ENCODE assay signal across 1 cellular context in the genomic region with DNA sequence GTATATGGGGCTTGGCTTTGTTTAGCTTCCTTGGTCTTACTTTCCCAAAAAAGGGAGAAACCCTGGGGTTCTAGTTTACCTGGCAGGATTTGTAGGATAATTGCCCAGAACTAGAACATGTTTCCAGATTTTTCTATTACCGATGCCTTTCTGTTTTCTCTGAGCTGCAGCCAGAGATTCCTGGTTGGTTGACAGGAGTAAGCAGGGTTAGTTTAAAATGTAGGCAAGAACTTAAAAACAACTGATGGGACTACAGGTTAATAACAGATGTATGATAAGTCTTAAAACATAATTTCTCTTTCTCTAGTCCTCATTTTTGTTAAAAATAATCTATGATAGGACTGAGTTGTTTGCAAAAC.
TF ChIP-seq lines count a peak whose summit lies in the region.

No MANE protein-coding gene starts in this region.

TF ChIP-seq in A549, 52 proteins besides CTCF, POLR2A, EP300 and RAD21 (continued from another document):
- TF ChIP-seq CBX2 (IDR thresholded peaks at IDR 0.05; ENCODE audit: borderline replicate concordance, low read depth) (no peak), ESRRA (IDR thresholded peaks at IDR 0.05; ENCODE audit: borderline replicate concordance, low read length) (no peak), TFCP2L1 (CRISPR knock-in tag; IDR thresholded peaks at IDR 0.05) (no peak), ZNF302 (CRISPR knock-in tag; IDR thresholded peaks at IDR 0.05) (no peak), FOSB (CRISPR knock-in tag; IDR thresholded peaks at IDR 0.05) (no peak), CBX8 (IDR thresholded peaks at IDR 0.05) (no peak), PHF8 (IDR thresholded peaks at IDR 0.05; ENCODE audit: borderline replicate concordance, low read depth) (no peak), CHD4 (IDR thresholded peaks at IDR 0.05; ENCODE audit: borderline replicate concordance) (no peak), FOSL2 (IDR thresholded peaks at IDR 0.05) (no peak), FOSL2 (CRISPR knock-in tag; IDR thresholded peaks at IDR 0.05) (no peak), SREBF2 (IDR thresholded peaks at IDR 0.05) (no peak), MAZ (IDR thresholded peaks at IDR 0.05; ENCODE audit: borderline replicate concordance, low read depth, low read length) (no peak), RNF2 (IDR thresholded peaks at IDR 0.05; ENCODE audit: borderline replicate concordance, low read depth) (no peak)
- TF ChIP-seq, protein P1, sequence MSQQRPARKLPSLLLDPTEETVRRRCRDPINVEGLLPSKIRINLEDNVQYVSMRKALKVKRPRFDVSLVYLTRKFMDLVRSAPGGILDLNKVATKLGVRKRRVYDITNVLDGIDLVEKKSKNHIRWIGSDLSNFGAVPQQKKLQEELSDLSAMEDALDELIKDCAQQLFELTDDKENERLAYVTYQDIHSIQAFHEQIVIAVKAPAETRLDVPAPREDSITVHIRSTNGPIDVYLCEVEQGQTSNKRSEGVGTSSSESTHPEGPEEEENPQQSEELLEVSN (IDR thresholded peaks at IDR 0.05; ENCODE audit: borderline replicate concordance, low read depth): no peak
- TF ChIP-seq, protein P2, sequence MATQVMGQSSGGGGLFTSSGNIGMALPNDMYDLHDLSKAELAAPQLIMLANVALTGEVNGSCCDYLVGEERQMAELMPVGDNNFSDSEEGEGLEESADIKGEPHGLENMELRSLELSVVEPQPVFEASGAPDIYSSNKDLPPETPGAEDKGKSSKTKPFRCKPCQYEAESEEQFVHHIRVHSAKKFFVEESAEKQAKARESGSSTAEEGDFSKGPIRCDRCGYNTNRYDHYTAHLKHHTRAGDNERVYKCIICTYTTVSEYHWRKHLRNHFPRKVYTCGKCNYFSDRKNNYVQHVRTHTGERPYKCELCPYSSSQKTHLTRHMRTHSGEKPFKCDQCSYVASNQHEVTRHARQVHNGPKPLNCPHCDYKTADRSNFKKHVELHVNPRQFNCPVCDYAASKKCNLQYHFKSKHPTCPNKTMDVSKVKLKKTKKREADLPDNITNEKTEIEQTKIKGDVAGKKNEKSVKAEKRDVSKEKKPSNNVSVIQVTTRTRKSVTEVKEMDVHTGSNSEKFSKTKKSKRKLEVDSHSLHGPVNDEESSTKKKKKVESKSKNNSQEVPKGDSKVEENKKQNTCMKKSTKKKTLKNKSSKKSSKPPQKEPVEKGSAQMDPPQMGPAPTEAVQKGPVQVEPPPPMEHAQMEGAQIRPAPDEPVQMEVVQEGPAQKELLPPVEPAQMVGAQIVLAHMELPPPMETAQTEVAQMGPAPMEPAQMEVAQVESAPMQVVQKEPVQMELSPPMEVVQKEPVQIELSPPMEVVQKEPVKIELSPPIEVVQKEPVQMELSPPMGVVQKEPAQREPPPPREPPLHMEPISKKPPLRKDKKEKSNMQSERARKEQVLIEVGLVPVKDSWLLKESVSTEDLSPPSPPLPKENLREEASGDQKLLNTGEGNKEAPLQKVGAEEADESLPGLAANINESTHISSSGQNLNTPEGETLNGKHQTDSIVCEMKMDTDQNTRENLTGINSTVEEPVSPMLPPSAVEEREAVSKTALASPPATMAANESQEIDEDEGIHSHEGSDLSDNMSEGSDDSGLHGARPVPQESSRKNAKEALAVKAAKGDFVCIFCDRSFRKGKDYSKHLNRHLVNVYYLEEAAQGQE (IDR thresholded peaks at IDR 0.05): no peak
- TF ChIP-seq, protein P3, sequence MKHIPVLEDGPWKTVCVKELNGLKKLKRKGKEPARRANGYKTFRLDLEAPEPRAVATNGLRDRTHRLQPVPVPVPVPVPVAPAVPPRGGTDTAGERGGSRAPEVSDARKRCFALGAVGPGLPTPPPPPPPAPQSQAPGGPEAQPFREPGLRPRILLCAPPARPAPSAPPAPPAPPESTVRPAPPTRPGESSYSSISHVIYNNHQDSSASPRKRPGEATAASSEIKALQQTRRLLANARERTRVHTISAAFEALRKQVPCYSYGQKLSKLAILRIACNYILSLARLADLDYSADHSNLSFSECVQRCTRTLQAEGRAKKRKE (CRISPR knock-in tag; IDR thresholded peaks at IDR 0.05; ENCODE audit: low read depth): no peak
- TF ChIP-seq, protein P4, sequence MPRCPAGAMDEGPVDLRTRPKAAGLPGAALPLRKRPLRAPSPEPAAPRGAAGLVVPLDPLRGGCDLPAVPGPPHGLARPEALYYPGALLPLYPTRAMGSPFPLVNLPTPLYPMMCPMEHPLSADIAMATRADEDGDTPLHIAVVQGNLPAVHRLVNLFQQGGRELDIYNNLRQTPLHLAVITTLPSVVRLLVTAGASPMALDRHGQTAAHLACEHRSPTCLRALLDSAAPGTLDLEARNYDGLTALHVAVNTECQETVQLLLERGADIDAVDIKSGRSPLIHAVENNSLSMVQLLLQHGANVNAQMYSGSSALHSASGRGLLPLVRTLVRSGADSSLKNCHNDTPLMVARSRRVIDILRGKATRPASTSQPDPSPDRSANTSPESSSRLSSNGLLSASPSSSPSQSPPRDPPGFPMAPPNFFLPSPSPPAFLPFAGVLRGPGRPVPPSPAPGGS (IDR thresholded peaks at IDR 0.05): no peak
- TF ChIP-seq, protein P5, sequence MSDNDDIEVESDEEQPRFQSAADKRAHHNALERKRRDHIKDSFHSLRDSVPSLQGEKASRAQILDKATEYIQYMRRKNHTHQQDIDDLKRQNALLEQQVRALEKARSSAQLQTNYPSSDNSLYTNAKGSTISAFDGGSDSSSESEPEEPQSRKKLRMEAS (IDR thresholded peaks at IDR 0.05): no peak
